8 cellular contexts compared by ENCODE assay signal in genomic region chr11:14644396-14645246, GRCh38. TPM values are rescaled to one million over a fixed set of nuclear protein-coding genes. Genes with fewer than 3 reads are reported as not detected.
DNase-seq lines count a peak whose midpoint lies in the region; ATAC-seq, FAIRE-seq and TF ChIP-seq lines count a peak whose summit lies in the region.

No MANE protein-coding gene starts in this region.

- H4K20me1 ChIP-seq in fibroblast of lung (ENCODE audit: control insufficient read depth, extremely low read depth, insufficient read depth, low read length) (no peaks in the 10 kb centered on the region), neural progenitor cell (ENCODE audit: low read depth) (peaks cover 28% of the 10 kb centered on the region)

- H3K36me3 ChIP-seq in fibroblast of lung (ENCODE audit: control insufficient read depth, insufficient read depth, low read length), result no peaks in the 10 kb centered on the region
- H3K36me3 ChIP-seq in neural progenitor cell, result no peaks in the 10 kb centered on the region

- H3K4me2 ChIP-seq in fibroblast of lung (ENCODE audit: extremely low read depth, insufficient read depth, low read length) (peak overlapping the region; percentile 89), neural progenitor cell (peak overlapping the region; percentile 94)

- peak in 1 of 2 donors; percentile 28 for TF ChIP-seq CTCF in fibroblast of lung (conservative IDR thresholded peaks at IDR 0.05 in 1 of 2, IDR thresholded peaks at IDR 0.05 in 1 of 2; ENCODE audit: low read depth in 1 of 2, low read length in 2 of 2)
- no peak for TF ChIP-seq CTCF in neural progenitor cell (IDR thresholded peaks at IDR 0.05)

- H3K9me3 Mint-ChIP-seq in neural progenitor cell, result no peaks in the 10 kb centered on the region

- H3K9ac ChIP-seq in fibroblast of lung (ENCODE audit: insufficient read depth, low read length) (peak overlapping the region; percentile 55), neural progenitor cell (peak overlapping the region; percentile 53)

- H3K9me3 ChIP-seq in fibroblast of lung (ENCODE audit: control insufficient read depth, insufficient read depth, low read depth, low read length), result no peaks in the 10 kb centered on the region
- H3K9me3 ChIP-seq in neural progenitor cell (ENCODE audit: low read depth), result no peaks in the 10 kb centered on the region

- H3K4me1 Mint-ChIP-seq in neural progenitor cell, result peaks cover 18% of the 10 kb centered on the region

- DNase-seq in NCI-H524 (lab: John Stamatoyannopoulos, UW), result peak; percentile 45 to 56
- no peak for DNase-seq in NCI-H524 treated with DMSO at 0.1 percent for 48 hours (lab: John Stamatoyannopoulos, UW)
- peak; percentile 84 for DNase-seq in NCI-H748 (lab: John Stamatoyannopoulos, UW; ENCODE audit: unreplicated experiment)
- peak; percentile 64 to 70 for DNase-seq in activated T-cell treated with anti-CD3 and anti-CD28 coated beads, Interleukin-2, amount 50 U/mL, for 48 hours
- peak; percentile 16 to 31 for DNase-seq in fibroblast of lung (ENCODE audit: low read depth in 2 of 2)
- DNase-seq in neural progenitor cell (ENCODE audit: low spot score), result peak; percentile 65
- peak; percentile 48 for DNase-seq in urothelium cell line (ENCODE audit: low spot score)

- no peak overlapping the region for H3K27ac Mint-ChIP-seq in neural progenitor cell

- H2AFZ ChIP-seq in fibroblast of lung (ENCODE audit: low read length) (peak overlapping the region; percentile 81), neural progenitor cell (replicated peaks) (peak overlapping the region; percentile 93)

- H3K27me3 ChIP-seq in fibroblast of lung (ENCODE audit: control insufficient read depth, insufficient read depth, low read length) (no peaks in the 10 kb centered on the region), neural progenitor cell (peaks cover 42% of the 10 kb centered on the region)

- no peaks in the 10 kb centered on the region for H3K36me3 Mint-ChIP-seq in neural progenitor cell

- H3K4me1 ChIP-seq in fibroblast of lung (ENCODE audit: control insufficient read depth, extremely low read depth, insufficient read depth, low read length) (no peaks in the 10 kb centered on the region), neural progenitor cell (peaks cover 20% of the 10 kb centered on the region)

- H3K27ac ChIP-seq in fibroblast of lung (ENCODE audit: insufficient read depth, low read length), result peak overlapping the region; percentile 50
- H3K27ac ChIP-seq in neural progenitor cell, result no peak overlapping the region

- peak overlapping the region; percentile 67 to 88 (median 82) for H3K4me3 ChIP-seq in fibroblast of lung (replicated peaks in 1 of 4; ENCODE audit: control extremely low read depth in 1 of 4, insufficient read depth in 1 of 4, low read depth in 3 of 4, low read length in 4 of 4)
- peak overlapping the region; percentile 98 for H3K4me3 ChIP-seq in neural progenitor cell

- ATAC-seq in HG02938 (IDR thresholded peaks at IDR 0.05; ENCODE audit: unreplicated experiment), result peak; percentile 60

- H3K27me3 Mint-ChIP-seq in neural progenitor cell (ENCODE audit: insufficient read depth, low read depth), result peaks cover 3% of the 10 kb centered on the region

- H3K4me3 Mint-ChIP-seq in neural progenitor cell, result peak overlapping the region; percentile 96

- H3K79me2 ChIP-seq in fibroblast of lung (ENCODE audit: control insufficient read depth, insufficient read depth, low read length), result no peaks in the 10 kb centered on the region
- H3K79me2 ChIP-seq in neural progenitor cell (ENCODE audit: low read depth), result peaks cover 30% of the 10 kb centered on the region

- peak; percentile 30 for FAIRE-seq in urothelium cell line (lab: Jason Lieb, UNC)

- peaks cover 16% of the 10 kb centered on the region for H3F3A ChIP-seq in neural progenitor cell (ENCODE audit: low read depth)

RNA-seq across cellular contexts. Expression of gene PDE3B, which starts 1.0 kb away (rescaled TPM):
- 9.2 and 11.2 TPM in 2 replicates for total RNA-seq in fibroblast of lung
- 0.43 and 2.4 TPM in 2 replicates for polyA plus RNA-seq in fibroblast of lung
- polyA plus RNA-seq in fibroblast of lung (2012), result 0.37 and 1.8 TPM in 2 replicates
- polyA minus RNA-seq in fibroblast of lung (ENCODE audit: low replicate concordance), result 0.20 and 3.0 TPM in 2 replicates
- total RNA-seq in neural progenitor cell (ENCODE audit: low replicate concordance), result 14.3 and 15.9 TPM in 2 replicates
